Comparison of ENCODE assay signal across 17 cellular contexts in the genomic region with DNA sequence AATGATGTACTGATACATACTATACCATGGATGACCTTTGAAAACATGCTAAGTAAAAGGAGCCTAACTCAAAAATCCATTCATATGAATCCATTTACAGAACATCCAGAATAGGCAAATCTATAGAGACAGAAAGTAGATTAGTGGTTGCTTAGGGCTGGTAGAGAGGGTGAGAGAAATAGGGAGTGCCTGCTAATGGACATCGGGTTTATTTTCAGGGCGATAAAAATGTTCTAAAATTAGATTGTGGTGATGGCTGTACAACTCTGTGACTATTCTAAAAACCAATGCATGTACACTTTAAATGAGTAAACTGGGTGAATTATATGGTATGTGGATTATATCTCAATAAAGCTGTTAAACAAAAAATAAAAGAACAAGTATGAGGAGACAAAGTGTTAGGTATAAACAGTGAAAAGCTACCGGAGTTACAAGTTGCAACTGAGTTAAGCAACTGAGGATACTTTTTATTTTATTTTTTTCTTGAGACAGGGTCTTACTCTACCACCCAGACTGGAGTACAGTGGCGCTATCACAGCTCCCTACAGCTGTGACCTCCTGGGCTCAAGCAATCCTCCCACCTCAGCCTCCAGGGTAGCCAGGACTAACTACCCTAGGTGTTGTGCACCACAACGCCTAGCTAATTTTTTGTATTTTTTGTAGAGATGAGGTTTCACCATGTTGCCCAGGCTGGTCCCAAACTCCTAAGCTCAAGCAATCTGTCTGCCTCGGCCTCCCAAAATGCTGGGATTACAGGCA.
A peak's percentile ranks its signal among the peaks of the same experiment; 100 is the strongest.
DNase-seq lines count a peak whose midpoint lies in the region; ATAC-seq and TF ChIP-seq lines count a peak whose summit lies in the region.
"Had no signal": no experiment of that assay in that cellular context is flagged by ENCODE, and none has a peak within 500 bp of the region (broad histone marks: within the 10 kb centered on the region; RNA-seq: fewer than 3 reads in every experiment).

No MANE protein-coding gene starts in this region.

- no peak for ATAC-seq in Right ventricle myocardium inferior
- no peak for ATAC-seq in naive thymus-derived CD8-positive, alpha-beta T cell
- no peak for ATAC-seq in HG03439 (IDR thresholded peaks at IDR 0.05; ENCODE audit: unreplicated experiment)
- ATAC-seq: right lobe of liver had no signal

- H3K4me3 ChIP-seq in cardiac muscle cell (no peak overlapping the region), esophagus muscularis mucosa (no peak overlapping the region)
- H3K4me3 ChIP-seq: right lobe of liver had no signal

- H3K9me3 ChIP-seq in cardiac muscle cell (ENCODE audit: low read depth) (no peaks in the 10 kb centered on the region), esophagus muscularis mucosa (no peaks in the 10 kb centered on the region)
- H3K9me3 ChIP-seq: right lobe of liver had no signal

- peaks cover 0 to 83% (median 20%) of the 10 kb centered on the region in 3 donors for H3K36me3 Mint-ChIP-seq in naive thymus-derived CD8-positive, alpha-beta T cell

- no peak for DNase-seq in cardiac muscle cell (ENCODE audit: low read depth in 1 of 2, low spot score in 1 of 2)
- DNase-seq in Right ventricle myocardium inferior (ENCODE audit: missing footprints) = no peak
- no peak for DNase-seq in esophagus muscularis mucosa (ENCODE audit: extremely low spot score)
- no peak for DNase-seq in naive thymus-derived CD8-positive, alpha-beta T cell
- no peak for DNase-seq in T-helper 2 cell
- no peak for DNase-seq in COR-L47 (lab: John Stamatoyannopoulos, UW)
- DNase-seq in NOMO-1 treated with dmso at 0.1 percent for 144 hours (lab: John Stamatoyannopoulos, UW; ENCODE audit: unreplicated experiment) = no peak
- DNase-seq: activated CD4-positive, CD25-positive, alpha-beta regulatory T cell treated with anti-CD3 and anti-CD28 coated beads, Interleukin-2, amount 50 U/mL, for 72 hours; activated naive CD8-positive, alpha-beta T cell treated with anti-CD3 and anti-CD28 coated beads, Interleukin-2, amount 10 ng/mL, durations not matched to agents 7 days and 5 days; effector CD4-positive, alpha-beta T cell; mesendoderm; MM.1S; NCI-H1694 treated with DMSO at 0.1 percent for 48 hours; occipital lobe; right lobe of liver; SIG-M5 had no signal

- H3K27me3 ChIP-seq in cardiac muscle cell (no peaks in the 10 kb centered on the region), esophagus muscularis mucosa (no peaks in the 10 kb centered on the region)
- H3K27me3 ChIP-seq: right lobe of liver had no signal

- H3K27ac ChIP-seq in cardiac muscle cell = peak overlapping the region; percentile 77
- peak overlapping the region; percentile 2 to 65 (median 46) for H3K27ac ChIP-seq in esophagus muscularis mucosa (replicated peaks in 1 of 4)
- H3K27ac ChIP-seq: right lobe of liver had no signal

- POLR2A ChIA-PET in naive thymus-derived CD8-positive, alpha-beta T cell (lab: Charles Lee) = interaction anchor here (0.9 to 1.4 kb wide), 3 partner anchors 19 to 81 kb away, joined by 3 to 5 read pairs (median 3); no protein-coding TSS in a partner anchor

- peaks cover 2 to 54% (median 29%) of the 10 kb centered on the region in 4 donors for H3K4me1 Mint-ChIP-seq in naive thymus-derived CD8-positive, alpha-beta T cell

- TF ChIP-seq POLR2A in esophagus muscularis mucosa (IDR thresholded peaks at IDR 0.05; ENCODE audit: low read depth) = no peak

- TF ChIP-seq EP300 in esophagus muscularis mucosa (IDR thresholded peaks at IDR 0.05) = no peak

- H3K4me1 ChIP-seq in cardiac muscle cell (ENCODE audit: low read depth) (peaks cover 32% of the 10 kb centered on the region), esophagus muscularis mucosa (peaks cover 16 to 32% (median 29%) of the 10 kb centered on the region in 4 donors)

- 75% methylated on average over 6 of the region's 6 CpGs for WGBS in esophagus muscularis mucosa

- intact Hi-C loops in Right ventricle myocardium inferior (cut with DNase I) = no loop called here
- intact Hi-C loops in esophagus muscularis mucosa (cut with DNase I) = no loop called here

- peak overlapping the region in 1 of 10 donors; percentile 22 for H3K4me3 Mint-ChIP-seq in naive thymus-derived CD8-positive, alpha-beta T cell
- H3K4me3 Mint-ChIP-seq: activated naive CD8-positive, alpha-beta T cell treated with anti-CD3 and anti-CD28 coated beads, Interleukin-2, amount 10 ng/mL, durations not matched to agents 7 days and 5 days had no signal

- no peaks in the 10 kb centered on the region for H3K27me3 Mint-ChIP-seq in naive thymus-derived CD8-positive, alpha-beta T cell
- H3K27me3 Mint-ChIP-seq: activated naive CD8-positive, alpha-beta T cell treated with anti-CD3 and anti-CD28 coated beads, Interleukin-2, amount 10 ng/mL, durations not matched to agents 7 days and 5 days had no signal

- H3K9me3 Mint-ChIP-seq in naive thymus-derived CD8-positive, alpha-beta T cell = no peaks in the 10 kb centered on the region
- H3K9me3 Mint-ChIP-seq: activated naive CD8-positive, alpha-beta T cell treated with anti-CD3 and anti-CD28 coated beads, Interleukin-2, amount 10 ng/mL, durations not matched to agents 7 days and 5 days had no signal

- H3K27ac Mint-ChIP-seq in naive thymus-derived CD8-positive, alpha-beta T cell = peak overlapping the region in 9 of 10 donors; percentile 11 to 88 (median 52)
- H3K27ac Mint-ChIP-seq: activated naive CD8-positive, alpha-beta T cell treated with anti-CD3 and anti-CD28 coated beads, Interleukin-2, amount 10 ng/mL, durations not matched to agents 7 days and 5 days had no signal

- H3K36me3 ChIP-seq in cardiac muscle cell (peaks cover 9% of the 10 kb centered on the region), esophagus muscularis mucosa (peaks cover 3 to 46% (median 21%) of the 10 kb centered on the region in 4 donors)

- no peak for TF ChIP-seq CTCF in cardiac muscle cell (IDR thresholded peaks at IDR 0.05; ENCODE audit: low read depth, low read length)
- TF ChIP-seq CTCF in esophagus muscularis mucosa (IDR thresholded peaks at IDR 0.05) = no peak
